In the genomic region with DNA sequence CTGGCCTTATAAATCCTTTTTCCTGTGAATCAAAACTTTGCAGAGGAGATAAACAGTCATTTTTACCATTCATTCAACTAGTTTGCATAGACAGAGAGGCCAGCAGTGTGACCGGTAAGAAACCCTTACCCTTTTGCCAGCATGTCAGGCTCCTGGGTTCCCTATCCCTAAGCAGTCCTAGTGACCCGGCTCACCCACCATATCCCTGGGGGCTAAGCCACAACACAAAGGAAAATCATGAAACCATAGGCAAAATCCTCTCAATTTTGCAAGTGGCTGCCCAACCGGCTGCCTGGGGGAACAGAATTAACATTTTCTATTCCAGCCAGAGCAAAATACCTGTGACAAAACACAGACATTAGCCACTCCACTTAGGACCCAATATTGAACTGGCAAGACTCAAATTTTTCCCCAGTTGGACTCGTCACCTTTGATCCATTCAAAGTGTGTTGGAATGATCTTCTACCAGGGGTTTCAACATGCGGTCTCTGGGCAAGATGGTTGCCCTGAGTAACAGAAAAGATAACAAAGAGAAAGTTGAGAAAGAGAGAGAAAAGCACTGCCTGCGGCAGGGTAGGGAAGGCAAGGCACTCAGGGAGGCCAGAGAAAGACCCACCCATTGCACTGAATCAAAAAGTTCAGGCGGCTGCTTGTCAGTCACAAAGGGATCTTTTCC, we compare ENCODE assay signal across 20 cellular contexts.
DNase-seq lines count a peak whose midpoint lies in the region; ATAC-seq and TF ChIP-seq lines count a peak whose summit lies in the region.
"Had no signal": no experiment of that assay in that cellular context is flagged by ENCODE, and none has a peak within 500 bp of the region (broad histone marks: within the 10 kb centered on the region; RNA-seq: fewer than 3 reads in every experiment).

No MANE protein-coding gene starts in this region.

- no peak overlapping the region for H3K56ac ChIP-seq in mesendoderm (ENCODE audit: low read length)

- CTCF ChIA-PET in MCF 10A (lab: Yijun Ruan, JAX) = interaction anchor here (0.9 to 9.7 kb wide), 7 partner anchors 26 to 824 kb away, joined by 3 to 346 read pairs (median 4); no protein-coding TSS in a partner anchor
- CTCF ChIA-PET in CD8-positive, alpha-beta T cell (lab: Charles Lee) = interaction anchor here (0.5 to 6.3 kb wide), 3 partner anchors 277 to 285 kb away, joined by 3 to 194 read pairs (median 11); no protein-coding TSS in a partner anchor

- no peaks in the 10 kb centered on the region for H3K4me1 Mint-ChIP-seq in MCF 10A (ENCODE audit: insufficient read depth, unreplicated experiment)
- H3K4me1 Mint-ChIP-seq in activated T-helper 17 cell treated with anti-CD3 and anti-CD28 coated beads, Interleukin-2, amount 50 U/mL, for 72 hours = peaks cover 11% of the 10 kb centered on the region
- H3K4me1 Mint-ChIP-seq in CD8-positive, alpha-beta T cell (ENCODE audit: low read depth) = no peaks in the 10 kb centered on the region
- H3K4me1 Mint-ChIP-seq: CD4-positive, CD25-positive, alpha-beta regulatory T cell had no signal

- H3K36me3 Mint-ChIP-seq in MCF 10A (ENCODE audit: insufficient read depth, unreplicated experiment) = no peaks in the 10 kb centered on the region
- no peaks in the 10 kb centered on the region for H3K36me3 Mint-ChIP-seq in activated T-helper 17 cell treated with anti-CD3 and anti-CD28 coated beads, Interleukin-2, amount 50 U/mL, for 72 hours (ENCODE audit: low read depth)
- H3K36me3 Mint-ChIP-seq in CD8-positive, alpha-beta T cell = no peaks in the 10 kb centered on the region
- H3K36me3 Mint-ChIP-seq: CD4-positive, CD25-positive, alpha-beta regulatory T cell had no signal

- H3K27me3 ChIP-seq in breast epithelium (no peaks in the 10 kb centered on the region), mesendoderm (ENCODE audit: insufficient read depth, low read length, poor library complexity) (no peaks in the 10 kb centered on the region), upper lobe of right lung (no peaks in the 10 kb centered on the region)
- no peaks in the 10 kb centered on the region for H3K27me3 ChIP-seq in CD8-positive, alpha-beta T cell (ENCODE audit: insufficient read depth, low read length)

- TF ChIP-seq CTCF in MCF 10A (IDR thresholded peaks at IDR 0.05; ENCODE audit: unreplicated experiment) (no peak), breast epithelium (IDR thresholded peaks at IDR 0.05) (no peak), upper lobe of right lung (IDR thresholded peaks at IDR 0.05) (no peak)
- no peak for TF ChIP-seq CTCF in CD8-positive, alpha-beta T cell (IDR thresholded peaks at IDR 0.05)

- WGBS in mesendoderm (ENCODE audit: extremely low coverage, insufficient coverage, low lambda C conversion rate) = no CpG with 5 or more reads among the region's 7 CpGs

- H3K23ac ChIP-seq in mesendoderm (ENCODE audit: low read length) = no peak overlapping the region

- no peaks in the 10 kb centered on the region for H3K9me3 Mint-ChIP-seq in MCF 10A (ENCODE audit: unreplicated experiment)
- H3K9me3 Mint-ChIP-seq in activated T-helper 17 cell treated with anti-CD3 and anti-CD28 coated beads, Interleukin-2, amount 50 U/mL, for 72 hours = no peaks in the 10 kb centered on the region
- peaks cover 4% of the 10 kb centered on the region for H3K9me3 Mint-ChIP-seq in CD8-positive, alpha-beta T cell

- H3K79me2 ChIP-seq in mesendoderm (ENCODE audit: control insufficient read depth, insufficient read depth, low read length) = no peaks in the 10 kb centered on the region

- H3K4me3 ChIP-seq in breast epithelium = no peak overlapping the region
- H3K4me3 ChIP-seq in mesendoderm (ENCODE audit: low read length) = no peak overlapping the region
- H3K4me3 ChIP-seq in CD8-positive, alpha-beta T cell (ENCODE audit: low read depth, low read length) = no peak overlapping the region
- no peak overlapping the region for H3K4me3 ChIP-seq in upper lobe of right lung
- H3K4me3 ChIP-seq: HAP-1 had no signal

- DNase-seq in MCF 10A (ENCODE audit: unreplicated experiment) = no peak
- no peak for DNase-seq in breast epithelium (ENCODE audit: low spot score in 2 of 2)
- DNase-seq in mesendoderm = no peak
- no peak for DNase-seq in CD8-positive, alpha-beta T cell
- no peak for DNase-seq in upper lobe of right lung
- DNase-seq in T1000 (lab: John Stamatoyannopoulos, UW) = no peak
- DNase-seq: CD4-positive, CD25-positive, alpha-beta regulatory T cell; DMS153; KG1; NCI-H1105; NCI-H146; NCI-H2029 treated with DMSO at 0.1 percent for 48 hours; NCI-H226; NCI-H510A treated with DMSO at 0.1 percent for 48 hours; NCI-H748 treated with DMSO at 0.1 percent for 48 hours; SIG-M5; SK-N-SH had no signal

- no peaks in the 10 kb centered on the region for H3K27me3 Mint-ChIP-seq in MCF 10A (ENCODE audit: insufficient read depth, unreplicated experiment)
- no peaks in the 10 kb centered on the region for H3K27me3 Mint-ChIP-seq in activated T-helper 17 cell treated with anti-CD3 and anti-CD28 coated beads, Interleukin-2, amount 50 U/mL, for 72 hours
- H3K27me3 Mint-ChIP-seq in CD8-positive, alpha-beta T cell (ENCODE audit: low read depth) = no peaks in the 10 kb centered on the region

- ATAC-seq in activated T-helper 17 cell treated with anti-CD3 and anti-CD28 coated beads, Interleukin-2, amount 50 U/mL, for 72 hours (replicated peaks) = no peak
- ATAC-seq in CD8-positive, alpha-beta T cell = no peak
- ATAC-seq in upper lobe of right lung = no peak

- H3K79me1 ChIP-seq in mesendoderm (ENCODE audit: low read length) = no peaks in the 10 kb centered on the region

- no TSS peak for BruUV-seq in MCF 10A (replicated peaks; lab: Mats Ljungman, UMichigan)

- POLR2A ChIA-PET in MCF 10A (lab: Yijun Ruan, JAX) = interaction anchor here (1.8 to 3.6 kb wide), 2 partner anchors 175 to 211 kb away, joined by 3 to 23 read pairs; partner anchors contain the start of gene NAMPT
- POLR2A ChIA-PET in CD8-positive, alpha-beta T cell (lab: Charles Lee) = no interaction called here

- H3K27ac ChIP-seq in breast epithelium = no peak overlapping the region
- no peak overlapping the region for H3K27ac ChIP-seq in mesendoderm (ENCODE audit: low read depth, low read length)
- H3K27ac ChIP-seq in CD8-positive, alpha-beta T cell (ENCODE audit: low read depth, low read length) = no peak overlapping the region
- no peak overlapping the region for H3K27ac ChIP-seq in upper lobe of right lung
- H3K27ac ChIP-seq: HL-60 had no signal

- peak overlapping the region; percentile 18 for H3K27ac Mint-ChIP-seq in MCF 10A (ENCODE audit: low read depth, unreplicated experiment)
- peak overlapping the region; percentile 31 for H3K27ac Mint-ChIP-seq in activated T-helper 17 cell treated with anti-CD3 and anti-CD28 coated beads, Interleukin-2, amount 50 U/mL, for 72 hours
- H3K27ac Mint-ChIP-seq in CD8-positive, alpha-beta T cell = no peak overlapping the region
- H3K27ac Mint-ChIP-seq: CD4-positive, CD25-positive, alpha-beta regulatory T cell had no signal

- no peak overlapping the region for H3K9ac ChIP-seq in mesendoderm (ENCODE audit: low read length)
- H3K9ac ChIP-seq: SK-N-SH had no signal

- no peak overlapping the region for H4K8ac ChIP-seq in mesendoderm (ENCODE audit: low read depth, low read length)

- no peak overlapping the region for H2AK5ac ChIP-seq in mesendoderm (ENCODE audit: low read length)

- no peak for TF ChIP-seq POLR2A in breast epithelium (IDR thresholded peaks at IDR 0.05)

- H3K9me3 ChIP-seq in breast epithelium (no peaks in the 10 kb centered on the region), upper lobe of right lung (no peaks in the 10 kb centered on the region)
- peaks cover 3% of the 10 kb centered on the region for H3K9me3 ChIP-seq in CD8-positive, alpha-beta T cell (ENCODE audit: low read length)
- H3K9me3 ChIP-seq: HAP-1 had no signal

- H3K36me3 ChIP-seq in breast epithelium = no peaks in the 10 kb centered on the region
- no peaks in the 10 kb centered on the region for H3K36me3 ChIP-seq in mesendoderm (ENCODE audit: control insufficient read depth, insufficient read depth, low read length)
- no peaks in the 10 kb centered on the region for H3K36me3 ChIP-seq in CD8-positive, alpha-beta T cell (ENCODE audit: insufficient read depth, low read length)
- H3K36me3 ChIP-seq in upper lobe of right lung = no peaks in the 10 kb centered on the region
- H3K36me3 ChIP-seq: HAP-1 had no signal

- H3K4me3 Mint-ChIP-seq in MCF 10A (ENCODE audit: unreplicated experiment) = no peak overlapping the region
- no peak overlapping the region for H3K4me3 Mint-ChIP-seq in activated T-helper 17 cell treated with anti-CD3 and anti-CD28 coated beads, Interleukin-2, amount 50 U/mL, for 72 hours
- no peak overlapping the region for H3K4me3 Mint-ChIP-seq in CD8-positive, alpha-beta T cell
- H3K4me3 Mint-ChIP-seq: CD4-positive, CD25-positive, alpha-beta regulatory T cell had no signal

- H2BK5ac ChIP-seq in mesendoderm (ENCODE audit: low read length) = no peak overlapping the region

- H3K4me2 ChIP-seq in mesendoderm (ENCODE audit: low read length) = no peak overlapping the region
- H3K4me2 ChIP-seq: SK-N-SH had no signal

- H3K4ac ChIP-seq in mesendoderm (ENCODE audit: low read depth, low read length) = no peak overlapping the region

- H3K4me1 ChIP-seq in breast epithelium (no peaks in the 10 kb centered on the region), mesendoderm (ENCODE audit: control insufficient read depth, low read depth, low read length) (peaks cover 6% of the 10 kb centered on the region), upper lobe of right lung (peaks cover 11% of the 10 kb centered on the region)
- H3K4me1 ChIP-seq in CD8-positive, alpha-beta T cell (ENCODE audit: insufficient read depth, low read length) = no peaks in the 10 kb centered on the region
- H3K4me1 ChIP-seq: HAP-1 had no signal

- no peak overlapping the region for H2BK120ac ChIP-seq in mesendoderm (ENCODE audit: low read depth, low read length)

- no peak overlapping the region for H2BK15ac ChIP-seq in mesendoderm (replicated peaks; ENCODE audit: low read depth)

- intact Hi-C loops in MCF 10A (cut with micrococcal nuclease) (no loop called here), breast epithelium (cut with DNase I; ENCODE audit: low total_unique reads) (no loop called here), upper lobe of right lung (cut with DNase I) (loop anchor here (5.0 to 10.0 kb wide), 2 partner anchors 165 to 282 kb away; no protein-coding TSS in a partner anchor)
- intact Hi-C loops in CD8-positive, alpha-beta T cell (cut with DNase I, micrococcal nuclease) = loop anchor here in 1 of 2 experiments (5.0 kb wide), 1 partner anchor 402 kb away; no protein-coding TSS in a partner anchor

- H3K18ac ChIP-seq in mesendoderm (ENCODE audit: low read length) = peak overlapping the region; percentile 1

- no peak overlapping the region for H4K5ac ChIP-seq in mesendoderm (ENCODE audit: low read length)
